In the genomic region with DNA sequence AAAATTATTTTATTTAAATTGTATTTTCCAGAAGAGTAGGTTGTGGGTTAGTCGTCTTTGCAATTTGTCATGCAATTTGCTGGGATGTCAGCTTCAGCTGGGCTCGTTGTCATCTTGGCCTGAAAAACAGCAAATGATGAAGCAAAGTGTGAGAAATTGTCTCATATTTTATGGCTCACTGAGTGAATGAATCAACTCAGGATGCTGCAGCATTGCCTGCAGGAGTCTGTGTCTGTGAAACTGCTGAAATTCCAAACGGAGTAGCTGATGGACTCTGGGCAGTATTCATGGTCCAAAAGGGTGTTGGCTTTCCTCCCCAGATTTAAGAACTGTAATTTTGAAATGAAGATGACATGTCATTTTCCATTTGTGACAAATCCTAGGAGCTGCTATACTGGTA, we compare ENCODE assay signal across 19 cellular contexts. TPM values are rescaled to one million over a fixed set of nuclear protein-coding genes. Genes with fewer than 3 reads are reported as not detected.
DNase-seq lines count a peak whose midpoint lies in the region; ATAC-seq, FAIRE-seq and TF ChIP-seq lines count a peak whose summit lies in the region.
"Had no signal": no experiment of that assay in that cellular context is flagged by ENCODE, and none has a peak within 500 bp of the region (broad histone marks: within the 10 kb centered on the region; RNA-seq: fewer than 3 reads in every experiment).

No MANE protein-coding gene starts in this region.

- ATAC-seq in activated CD8-positive, alpha-beta T cell treated with anti-CD3 and anti-CD28 coated beads, Interleukin-2, amount 10 ng/mL, durations not matched to agents 7 days and 5 days = no peak
- no peak for ATAC-seq in HG03159 (IDR thresholded peaks at IDR 0.05; ENCODE audit: unreplicated experiment)
- ATAC-seq: activated naive CD4-positive, alpha-beta T cell treated with anti-CD3 and anti-CD28 coated beads, Interleukin-2, amount 50 U/mL, for 72 hours; natural killer cell treated with Interleukin-12 subunit alpha and Interleukin-12 subunit beta and Interleukin-15 and Interleukin-18, amount 100 ng/mL, for 72 hours had no signal

- H3K4me3 ChIP-seq in HEK293 (ENCODE audit: low read depth, low read length) (no peak overlapping the region), kidney (ENCODE audit: low read length in 2 of 2) (no peak overlapping the region)
- H3K4me3 ChIP-seq: skin epidermis, vagina had no signal

- no peaks in the 10 kb centered on the region for H3K9me3 ChIP-seq in HEK293 (ENCODE audit: control insufficient read depth, insufficient read depth, low read depth, low read length)
- no peaks in the 10 kb centered on the region for H3K9me3 ChIP-seq in kidney (ENCODE audit: control insufficient read depth in 1 of 2, low read length in 2 of 2)
- H3K9me3 ChIP-seq: vagina had no signal

- intact Hi-C loops in kidney (cut with DNase I) = no loop called here

- no peak for FAIRE-seq in kidney (lab: Jason Lieb, UNC)

- H3K9me3 Mint-ChIP-seq in activated CD8-positive, alpha-beta T cell treated with anti-CD3 and anti-CD28 coated beads, Interleukin-2, amount 10 ng/mL, durations not matched to agents 7 days and 5 days (ENCODE audit: insufficient read depth) = no peaks in the 10 kb centered on the region
- H3K9me3 Mint-ChIP-seq: activated naive CD4-positive, alpha-beta T cell treated with anti-CD3 and anti-CD28 coated beads, Interleukin-2, amount 50 U/mL, for 72 hours; stimulated activated naive CD8-positive, alpha-beta T cell treated with anti-CD3 and anti-CD28 coated beads, Interleukin-15, Interleukin-2, amounts not matched to agents 100 ng/mL and 50 ng/mL, for 24 hours had no signal

- POLR2A ChIA-PET in HEK293 (lab: Yijun Ruan, JAX) = no interaction called here
- POLR2A ChIA-PET in activated CD8-positive, alpha-beta T cell treated with anti-CD3 and anti-CD28 coated beads, Interleukin-2, amount 10 ng/mL, durations not matched to agents 7 days and 5 days (lab: Charles Lee) = no interaction called here

- no peaks in the 10 kb centered on the region for H3K4me1 Mint-ChIP-seq in activated CD8-positive, alpha-beta T cell treated with anti-CD3 and anti-CD28 coated beads, Interleukin-2, amount 10 ng/mL, durations not matched to agents 7 days and 5 days (ENCODE audit: low read depth)
- H3K4me1 Mint-ChIP-seq: central memory CD8-positive, alpha-beta T cell had no signal

- TF ChIP-seq CTCF in HEK293 (tag by site-specific recombination; IDR thresholded peaks at IDR 0.05) = no peak
- TF ChIP-seq CTCF in kidney (IDR thresholded peaks at IDR 0.05; ENCODE audit: borderline replicate concordance, extremely low read depth, insufficient read depth) = no peak

- H3K36me3 ChIP-seq in HEK293 (ENCODE audit: control insufficient read depth in 2 of 2, insufficient read depth in 1 of 2, low read length in 2 of 2) = no peaks in the 10 kb centered on the region
- H3K36me3 ChIP-seq in kidney (ENCODE audit: control insufficient read depth in 1 of 2, insufficient read depth in 2 of 2, low read length in 2 of 2) = no peaks in the 10 kb centered on the region
- H3K36me3 ChIP-seq: vagina had no signal

- no peak overlapping the region for H3K27ac Mint-ChIP-seq in activated CD8-positive, alpha-beta T cell treated with anti-CD3 and anti-CD28 coated beads, Interleukin-2, amount 10 ng/mL, durations not matched to agents 7 days and 5 days
- H3K27ac Mint-ChIP-seq: activated naive CD4-positive, alpha-beta T cell treated with anti-CD3 and anti-CD28 coated beads, Interleukin-2, amount 50 U/mL, for 72 hours; natural killer cell treated with Interleukin-12 subunit alpha and Interleukin-12 subunit beta and Interleukin-15 and Interleukin-18, amount 100 ng/mL, for 72 hours; stimulated activated naive CD8-positive, alpha-beta T cell treated with anti-CD3 and anti-CD28 coated beads, Interleukin-15, Interleukin-2, amounts not matched to agents 100 ng/mL and 50 ng/mL, for 24 hours had no signal

- CTCF ChIA-PET in HEK293 (lab: Yijun Ruan, JAX) = no interaction called here
- CTCF ChIA-PET in activated CD8-positive, alpha-beta T cell treated with anti-CD3 and anti-CD28 coated beads, Interleukin-2, amount 10 ng/mL, durations not matched to agents 7 days and 5 days (lab: Charles Lee) = no interaction called here

- DNase-seq in AG08395 (ENCODE audit: low spot score) (peak; percentile 21), cerebellar cortex (ENCODE audit: low spot score) (peak; percentile 3), kidney tubule cell (ENCODE audit: low spot score) (peak; percentile 76), kidney (no peak)
- no peak for DNase-seq in activated CD4-positive, CD25-positive, alpha-beta regulatory T cell (lab: John Stamatoyannopoulos, UW)
- DNase-seq in activated CD8-positive, alpha-beta T cell treated with anti-CD3 and anti-CD28 coated beads, Interleukin-2, amount 10 ng/mL, durations not matched to agents 7 days and 5 days = no peak
- DNase-seq: hippocampal formation, NCI-H146, NCI-H446 treated with DMSO at 0.1 percent for 48 hours, OCI-M1 had no signal

- H3K4me3 Mint-ChIP-seq in activated CD8-positive, alpha-beta T cell treated with anti-CD3 and anti-CD28 coated beads, Interleukin-2, amount 10 ng/mL, durations not matched to agents 7 days and 5 days = no peak overlapping the region
- H3K4me3 Mint-ChIP-seq: central memory CD8-positive, alpha-beta T cell; natural killer cell treated with Interleukin-12 subunit alpha and Interleukin-12 subunit beta and Interleukin-15 and Interleukin-18, amount 100 ng/mL, for 72 hours; stimulated activated naive CD8-positive, alpha-beta T cell treated with anti-CD3 and anti-CD28 coated beads, Interleukin-15, Interleukin-2, amounts not matched to agents 100 ng/mL and 50 ng/mL, for 24 hours had no signal

- H3K27me3 Mint-ChIP-seq in activated CD8-positive, alpha-beta T cell treated with anti-CD3 and anti-CD28 coated beads, Interleukin-2, amount 10 ng/mL, durations not matched to agents 7 days and 5 days (ENCODE audit: low read depth) = no peaks in the 10 kb centered on the region
- H3K27me3 Mint-ChIP-seq: natural killer cell treated with Interleukin-12 subunit alpha and Interleukin-12 subunit beta and Interleukin-15 and Interleukin-18, amount 100 ng/mL, for 72 hours; stimulated activated naive CD8-positive, alpha-beta T cell treated with anti-CD3 and anti-CD28 coated beads, Interleukin-15, Interleukin-2, amounts not matched to agents 100 ng/mL and 50 ng/mL, for 24 hours had no signal

- H3K27ac ChIP-seq in HEK293 (ENCODE audit: extremely low read depth, low read depth, low read length) = no peak overlapping the region
- no peak overlapping the region for H3K27ac ChIP-seq in kidney (ENCODE audit: low read depth in 2 of 2, low read length in 2 of 2)
- H3K27ac ChIP-seq: KMS-11, skin epidermis, vagina had no signal

- H3K4me1 ChIP-seq in HEK293 (ENCODE audit: control insufficient read depth, insufficient read depth, low read length) (no peaks in the 10 kb centered on the region), kidney (ENCODE audit: control insufficient read depth in 1 of 2, insufficient read depth in 1 of 2, low read depth in 1 of 2, low read length in 2 of 2) (no peaks in the 10 kb centered on the region)

- H3K9ac ChIP-seq in kidney (ENCODE audit: low read length in 2 of 2) = no peak overlapping the region
- H3K9ac ChIP-seq: KMS-11 had no signal

- H3K36me3 Mint-ChIP-seq in activated CD8-positive, alpha-beta T cell treated with anti-CD3 and anti-CD28 coated beads, Interleukin-2, amount 10 ng/mL, durations not matched to agents 7 days and 5 days (ENCODE audit: low read depth) = no peaks in the 10 kb centered on the region
- H3K36me3 Mint-ChIP-seq: activated naive CD4-positive, alpha-beta T cell treated with anti-CD3 and anti-CD28 coated beads, Interleukin-2, amount 50 U/mL, for 72 hours; natural killer cell treated with Interleukin-12 subunit alpha and Interleukin-12 subunit beta and Interleukin-15 and Interleukin-18, amount 100 ng/mL, for 72 hours had no signal

TF ChIP-seq in HEK293, 187 proteins besides CTCF, POLR2A, EP300 and RAD21:
- TF ChIP-seq ZNF600 (tag by site-specific recombination; IDR thresholded peaks at IDR 0.05) (no peak), ZNF19 (tag by site-specific recombination; IDR thresholded peaks at IDR 0.05; ENCODE audit: low read depth) (no peak), ZNF335 (tag by site-specific recombination; conservative IDR thresholded peaks at IDR 0.05) (peak; percentile 46)
- TF ChIP-seq, protein P1, sequence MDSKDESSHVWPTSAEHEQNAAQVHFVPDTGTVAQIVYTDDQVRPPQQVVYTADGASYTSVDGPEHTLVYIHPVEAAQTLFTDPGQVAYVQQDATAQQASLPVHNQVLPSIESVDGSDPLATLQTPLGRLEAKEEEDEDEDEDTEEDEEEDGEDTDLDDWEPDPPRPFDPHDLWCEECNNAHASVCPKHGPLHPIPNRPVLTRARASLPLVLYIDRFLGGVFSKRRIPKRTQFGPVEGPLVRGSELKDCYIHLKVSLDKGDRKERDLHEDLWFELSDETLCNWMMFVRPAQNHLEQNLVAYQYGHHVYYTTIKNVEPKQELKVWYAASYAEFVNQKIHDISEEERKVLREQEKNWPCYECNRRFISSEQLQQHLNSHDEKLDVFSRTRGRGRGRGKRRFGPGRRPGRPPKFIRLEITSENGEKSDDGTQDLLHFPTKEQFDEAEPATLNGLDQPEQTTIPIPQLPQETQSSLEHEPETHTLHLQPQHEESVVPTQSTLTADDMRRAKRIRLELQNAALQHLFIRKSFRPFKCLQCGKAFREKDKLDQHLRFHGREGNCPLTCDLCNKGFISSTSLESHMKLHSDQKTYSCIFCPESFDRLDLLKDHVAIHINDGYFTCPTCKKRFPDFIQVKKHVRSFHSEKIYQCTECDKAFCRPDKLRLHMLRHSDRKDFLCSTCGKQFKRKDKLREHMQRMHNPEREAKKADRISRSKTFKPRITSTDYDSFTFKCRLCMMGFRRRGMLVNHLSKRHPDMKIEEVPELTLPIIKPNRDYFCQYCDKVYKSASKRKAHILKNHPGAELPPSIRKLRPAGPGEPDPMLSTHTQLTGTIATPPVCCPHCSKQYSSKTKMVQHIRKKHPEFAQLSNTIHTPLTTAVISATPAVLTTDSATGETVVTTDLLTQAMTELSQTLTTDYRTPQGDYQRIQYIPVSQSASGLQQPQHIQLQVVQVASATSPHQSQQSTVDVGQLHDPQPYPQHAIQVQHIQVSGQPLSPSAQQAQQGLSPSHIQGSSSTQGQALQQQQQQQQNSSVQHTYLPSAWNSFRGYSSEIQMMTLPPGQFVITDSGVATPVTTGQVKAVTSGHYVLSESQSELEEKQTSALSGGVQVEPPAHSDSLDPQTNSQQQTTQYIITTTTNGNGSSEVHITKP (tag by site-specific recombination; IDR thresholded peaks at IDR 0.05) = no peak

RNA-seq across cellular contexts. Expression of a gene that starts 37.2 kb away (rescaled TPM):
- not detected for total RNA-seq in activated CD8-positive, alpha-beta T cell treated with anti-CD3 and anti-CD28 coated beads, Interleukin-2, amount 10 ng/mL, durations not matched to agents 7 days and 5 days
- total RNA-seq in kidney = 4.8 TPM
- 1.3 TPM for polyA plus RNA-seq in kidney (ENCODE audit: insufficient read depth, low read depth, low replicate concordance)

RNA-seq across cellular contexts. Expression of a gene that starts 58.9 kb away (rescaled TPM):
- total RNA-seq in activated CD8-positive, alpha-beta T cell treated with anti-CD3 and anti-CD28 coated beads, Interleukin-2, amount 10 ng/mL, durations not matched to agents 7 days and 5 days = not detected
- total RNA-seq in kidney = 8.2 TPM
- polyA plus RNA-seq in kidney (ENCODE audit: insufficient read depth, low read depth, low replicate concordance) = 1.1 TPM
- total RNA-seq: activated naive CD4-positive, alpha-beta T cell treated with anti-CD3 and anti-CD28 coated beads, Interleukin-2, amount 50 U/mL, for 72 hours; natural killer cell treated with Interleukin-12 subunit alpha and Interleukin-12 subunit beta and Interleukin-15 and Interleukin-18, amount 100 ng/mL, for 72 hours had no signal

Comparison
In these comparisons a context has a peak if more than half of its experiments do, and no peak if none do; other contexts are left out.
1. DNase-seq: peak in AG08395 (single experiment), cerebellar cortex (single experiment) and kidney tubule cell (single experiment); none in activated CD4-positive, CD25-positive, alpha-beta regulatory T cell (0 of 4), activated CD8-positive, alpha-beta T cell treated with anti-CD3 and anti-CD28 coated beads, Interleukin-2, amount 10 ng/mL, durations not matched to agents 7 days and 5 days (single experiment) and kidney (single experiment).